ENCODE assay signal across 1 cellular context in genomic region chr18:56927795-56928194, GRCh38.
TF ChIP-seq lines count a peak whose summit lies in the region.

No MANE protein-coding gene starts in this region.

TF ChIP-seq in GM23338, 12 proteins besides CTCF, POLR2A, EP300 and RAD21 (continued from another document):
- TF ChIP-seq, protein P1, sequence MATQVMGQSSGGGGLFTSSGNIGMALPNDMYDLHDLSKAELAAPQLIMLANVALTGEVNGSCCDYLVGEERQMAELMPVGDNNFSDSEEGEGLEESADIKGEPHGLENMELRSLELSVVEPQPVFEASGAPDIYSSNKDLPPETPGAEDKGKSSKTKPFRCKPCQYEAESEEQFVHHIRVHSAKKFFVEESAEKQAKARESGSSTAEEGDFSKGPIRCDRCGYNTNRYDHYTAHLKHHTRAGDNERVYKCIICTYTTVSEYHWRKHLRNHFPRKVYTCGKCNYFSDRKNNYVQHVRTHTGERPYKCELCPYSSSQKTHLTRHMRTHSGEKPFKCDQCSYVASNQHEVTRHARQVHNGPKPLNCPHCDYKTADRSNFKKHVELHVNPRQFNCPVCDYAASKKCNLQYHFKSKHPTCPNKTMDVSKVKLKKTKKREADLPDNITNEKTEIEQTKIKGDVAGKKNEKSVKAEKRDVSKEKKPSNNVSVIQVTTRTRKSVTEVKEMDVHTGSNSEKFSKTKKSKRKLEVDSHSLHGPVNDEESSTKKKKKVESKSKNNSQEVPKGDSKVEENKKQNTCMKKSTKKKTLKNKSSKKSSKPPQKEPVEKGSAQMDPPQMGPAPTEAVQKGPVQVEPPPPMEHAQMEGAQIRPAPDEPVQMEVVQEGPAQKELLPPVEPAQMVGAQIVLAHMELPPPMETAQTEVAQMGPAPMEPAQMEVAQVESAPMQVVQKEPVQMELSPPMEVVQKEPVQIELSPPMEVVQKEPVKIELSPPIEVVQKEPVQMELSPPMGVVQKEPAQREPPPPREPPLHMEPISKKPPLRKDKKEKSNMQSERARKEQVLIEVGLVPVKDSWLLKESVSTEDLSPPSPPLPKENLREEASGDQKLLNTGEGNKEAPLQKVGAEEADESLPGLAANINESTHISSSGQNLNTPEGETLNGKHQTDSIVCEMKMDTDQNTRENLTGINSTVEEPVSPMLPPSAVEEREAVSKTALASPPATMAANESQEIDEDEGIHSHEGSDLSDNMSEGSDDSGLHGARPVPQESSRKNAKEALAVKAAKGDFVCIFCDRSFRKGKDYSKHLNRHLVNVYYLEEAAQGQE (IDR thresholded peaks at IDR 0.05; ENCODE audit: unreplicated experiment), result no peak
- TF ChIP-seq ZNF114 (CRISPR knock-in tag; IDR thresholded peaks at IDR 0.05) (no peak), ZNF462 (CRISPR knock-in tag; IDR thresholded peaks at IDR 0.05) (no peak)
TF ChIP-seq in GM23338: peak in this region for 0.
